ENCODE assay signal across 21 cellular contexts in the genomic region with DNA sequence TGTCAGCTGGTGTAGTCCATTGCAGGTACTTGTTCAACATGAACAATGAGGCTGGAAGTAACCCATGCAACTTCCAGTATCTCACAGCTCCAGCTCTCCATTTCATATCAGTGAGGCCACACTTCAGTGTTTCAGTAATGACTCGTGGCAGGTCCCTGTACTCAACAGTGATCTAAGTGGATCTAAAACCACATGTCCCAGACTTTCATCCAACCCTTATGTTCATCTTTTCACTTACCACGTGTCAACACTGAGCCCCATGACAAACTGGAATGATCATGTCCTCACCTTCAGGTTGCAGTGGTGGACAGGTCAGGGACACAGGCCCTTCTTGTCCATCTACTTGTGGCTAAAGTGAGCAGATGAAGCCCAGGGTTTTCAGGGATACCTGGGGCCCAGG.
"Had no signal": no experiment of that assay in that cellular context is flagged by ENCODE, and none has a peak within 500 bp of the region (broad histone marks: within the 10 kb centered on the region; RNA-seq: fewer than 3 reads in every experiment).

No MANE protein-coding gene starts in this region.

- H3K4me1 Mint-ChIP-seq: IgD-negative memory B cell had no signal

- H3K4me2 ChIP-seq: SK-N-SH had no signal

- DNase-seq: MG63, NCI-H1092, NCI-H1105 treated with DMSO at 0.1 percent for 48 hours, NCI-H1417 treated with DMSO at 0.1 percent for 48 hours, NCI-H146, NCI-H1694 treated with DMSO at 0.1 percent for 48 hours, NCI-H1930, NCI-H2081, NCI-H2107, NCI-H226, NCI-H446, NCI-H510A, NCI-H524 treated with DMSO at 0.1 percent for 48 hours, NCI-H69, NCI-H774, SHP77, SK-N-SH had no signal

- H3K27me3 ChIP-seq: MG63 had no signal

- H3K27ac ChIP-seq: RWPE1 had no signal

- H3K9me3 ChIP-seq: MG63, SK-N-SH had no signal

- H3K4me3 Mint-ChIP-seq: IgD-negative memory B cell had no signal

- H3K9ac ChIP-seq: SK-N-SH had no signal

- H3K36me3 ChIP-seq: MG63 had no signal

- H3K36me3 Mint-ChIP-seq: IgD-negative memory B cell had no signal

- ATAC-seq: K562 had no signal

- H3K4me3 ChIP-seq: K562, MG63 had no signal

- FAIRE-seq: K562, RCC 7860 had no signal

- H3K27ac Mint-ChIP-seq: IgD-negative memory B cell had no signal
